Comparison of ENCODE assay signal across 11 cellular contexts in the genomic region with DNA sequence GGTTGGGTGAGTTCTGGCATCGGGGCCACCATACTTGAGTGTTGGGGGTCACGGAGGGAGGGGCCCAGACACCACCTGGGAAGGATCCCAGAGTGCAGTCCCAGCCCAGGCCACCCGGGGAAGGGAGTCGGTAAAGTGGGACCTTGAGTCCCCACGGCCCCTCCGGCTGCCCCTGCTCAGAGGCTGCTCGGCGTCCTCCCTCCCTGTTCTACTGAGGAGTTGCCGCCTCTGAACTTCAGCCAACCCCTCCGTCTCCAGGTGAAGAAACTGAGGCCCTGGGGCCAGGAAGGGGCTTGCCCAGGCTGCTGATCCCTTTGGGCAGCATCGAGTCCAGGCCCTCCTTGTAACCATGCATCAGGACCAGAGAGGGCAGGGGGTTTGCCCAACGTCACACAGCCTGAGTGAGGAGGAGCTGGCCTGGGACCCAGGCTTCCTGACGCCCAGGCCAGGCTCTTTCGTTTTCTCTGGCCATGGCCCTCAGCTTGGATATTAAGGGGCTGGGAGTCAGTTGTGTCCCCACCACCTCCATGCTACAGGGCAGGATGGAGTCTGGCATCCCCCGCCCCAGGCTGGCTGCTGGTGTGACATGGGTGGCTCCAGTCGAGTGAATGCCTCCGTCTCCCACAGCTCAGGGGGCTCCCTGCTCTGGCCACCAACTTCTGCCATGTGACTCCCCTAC. TPM values are rescaled to one million over a fixed set of nuclear protein-coding genes. Genes with fewer than 3 reads are reported as not detected.
DNase-seq lines count a peak whose midpoint lies in the region; ATAC-seq and TF ChIP-seq lines count a peak whose summit lies in the region.
"Had no signal": no experiment of that assay in that cellular context is flagged by ENCODE, and none has a peak within 500 bp of the region (broad histone marks: within the 10 kb centered on the region; RNA-seq: fewer than 3 reads in every experiment).

No MANE protein-coding gene starts in this region.

- peak overlapping the region; percentile 70 for H3K4me3 ChIP-seq in BLaER1
- peak overlapping the region in 1 of 4 donors; percentile 36 for H3K4me3 ChIP-seq in adrenal gland
- no peak overlapping the region for H3K4me3 ChIP-seq in neural progenitor cell

- H3K27me3 ChIP-seq in BLaER1: no peaks in the 10 kb centered on the region; the same call in 1 of the 2 replicates
- H3K27me3 ChIP-seq in adrenal gland: no peaks in the 10 kb centered on the region
- H3K27me3 ChIP-seq in neural progenitor cell: no peaks in the 10 kb centered on the region

- H3K36me3 Mint-ChIP-seq in naive B cell (peaks cover 4 to 8% of the 10 kb centered on the region in 2 donors), neural progenitor cell (no peaks in the 10 kb centered on the region)

- no peaks in the 10 kb centered on the region for H3K79me2 ChIP-seq in neural progenitor cell (ENCODE audit: low read depth)

- TF ChIP-seq CTCF in adrenal gland (IDR thresholded peaks at IDR 0.05) (no peak), neural progenitor cell (IDR thresholded peaks at IDR 0.05) (no peak)

- peaks cover 55% of the 10 kb centered on the region for H3K4me1 ChIP-seq in BLaER1
- H3K4me1 ChIP-seq in adrenal gland (replicated peaks in 1 of 2): no peaks in the 10 kb centered on the region
- peaks cover 28% of the 10 kb centered on the region for H3K4me1 ChIP-seq in neural progenitor cell

- H3K9me3 Mint-ChIP-seq in naive B cell (no peaks in the 10 kb centered on the region), neural progenitor cell (no peaks in the 10 kb centered on the region)

- H3K4me3 Mint-ChIP-seq in naive B cell: peak overlapping the region; percentile 84 to 99 (median 98)
- H3K4me3 Mint-ChIP-seq in neural progenitor cell: no peak overlapping the region

- peak overlapping the region; percentile 89 for H3K27ac ChIP-seq in BLaER1
- peak overlapping the region in 3 of 5 donors; percentile 2 to 83 (median 65) for H3K27ac ChIP-seq in adrenal gland
- H3K27ac ChIP-seq in neural progenitor cell: no peak overlapping the region

- H3K9ac ChIP-seq in BLaER1 (peak overlapping the region; percentile 79), neural progenitor cell (no peak overlapping the region)

- intact Hi-C loops in adrenal gland (cut with DNase I): no loop called here

- H3K27ac Mint-ChIP-seq in naive B cell (peak overlapping the region; percentile 93 to 99 (median 98)), neural progenitor cell (no peak overlapping the region)

- H4K20me1 ChIP-seq in BLaER1 (peaks cover 42% of the 10 kb centered on the region), neural progenitor cell (ENCODE audit: low read depth) (no peaks in the 10 kb centered on the region)

- H3K4me2 ChIP-seq in BLaER1: peak overlapping the region; percentile 97
- H3K4me2 ChIP-seq in neural progenitor cell: no peak overlapping the region

- no peaks in the 10 kb centered on the region for H3K9me3 ChIP-seq in BLaER1
- H3K9me3 ChIP-seq in adrenal gland (replicated peaks in 1 of 3): no peaks in the 10 kb centered on the region
- no peaks in the 10 kb centered on the region for H3K9me3 ChIP-seq in neural progenitor cell (ENCODE audit: low read depth)

- H3F3A ChIP-seq in neural progenitor cell (ENCODE audit: low read depth): peaks cover 23% of the 10 kb centered on the region

- DNase-seq in adrenal gland: no peak
- DNase-seq in naive B cell: no peak
- no peak for DNase-seq in neural progenitor cell (ENCODE audit: low spot score)
- DNase-seq: NCI-H187 treated with DMSO at 0.1 percent for 48 hours had no signal

- H3K4me1 Mint-ChIP-seq in naive B cell (peaks cover 33 to 55% (median 46%) of the 10 kb centered on the region in 3 donors), neural progenitor cell (peaks cover 20% of the 10 kb centered on the region)

- no peak for TF ChIP-seq POLR2A in adrenal gland (IDR thresholded peaks at IDR 0.05)

- no peak overlapping the region for H2AFZ ChIP-seq in neural progenitor cell (replicated peaks)

- H3K36me3 ChIP-seq in BLaER1 (peaks cover 18% of the 10 kb centered on the region; the same call in 1 of the 2 replicates), adrenal gland (replicated peaks in 1 of 2) (no peaks in the 10 kb centered on the region), neural progenitor cell (no peaks in the 10 kb centered on the region)

- ATAC-seq in HG03432 (IDR thresholded peaks at IDR 0.05; ENCODE audit: unreplicated experiment): peak; percentile 11
- peak; percentile 4 to 7 for ATAC-seq in naive B cell (ENCODE audit: low read depth in 2 of 2)
- no peak for ATAC-seq in HG03342 (IDR thresholded peaks at IDR 0.05; ENCODE audit: unreplicated experiment)
- ATAC-seq in HG03139 (IDR thresholded peaks at IDR 0.05; ENCODE audit: unreplicated experiment): no peak
- no peak for ATAC-seq in HG02588 (IDR thresholded peaks at IDR 0.05; ENCODE audit: unreplicated experiment)
- ATAC-seq: HCT116 had no signal

- 61 to 80% (median 71%) methylated on average over 5 to 17 of the region's 17 CpGs for WGBS in adrenal gland, 4 donors

- no peaks in the 10 kb centered on the region for H3K27me3 Mint-ChIP-seq in naive B cell
- H3K27me3 Mint-ChIP-seq in neural progenitor cell (ENCODE audit: insufficient read depth, low read depth): peaks cover 5% of the 10 kb centered on the region

RNA-seq across cellular contexts. Expression of gene PARVG, which starts 1.3 kb away (rescaled TPM):
- 10 to 100 TPM in 6 of 8 donors, 1 to 10 TPM in 2; 8.8 to 48.6 (median 15.7) TPM for total RNA-seq in adrenal gland
- polyA plus RNA-seq in adrenal gland: 10 to 100 TPM in 2 of 3 donors, 1 to 10 TPM in 1; 4.8 to 61.1 (median 14.3) TPM
- polyA plus RNA-seq in naive B cell (ENCODE audit: low read depth in 6 of 6): 100 to 1,000 TPM; 106 to 151 (median 143) TPM
- total RNA-seq in neural progenitor cell (ENCODE audit: low replicate concordance): 0.15 TPM in 1 of 2 replicates, not detected in the other
- total RNA-seq: kidney epithelial cell had no signal

Comparison
In these comparisons a context has a peak if more than half of its experiments do, and no peak if none do; other contexts are left out.
1. ATAC-seq: peak in HG03432 (single experiment) and naive B cell (2 of 2); none in HG03342 (single experiment), HG03139 (single experiment) and HG02588 (single experiment).